8 cellular contexts compared by ENCODE assay signal in the genomic region with DNA sequence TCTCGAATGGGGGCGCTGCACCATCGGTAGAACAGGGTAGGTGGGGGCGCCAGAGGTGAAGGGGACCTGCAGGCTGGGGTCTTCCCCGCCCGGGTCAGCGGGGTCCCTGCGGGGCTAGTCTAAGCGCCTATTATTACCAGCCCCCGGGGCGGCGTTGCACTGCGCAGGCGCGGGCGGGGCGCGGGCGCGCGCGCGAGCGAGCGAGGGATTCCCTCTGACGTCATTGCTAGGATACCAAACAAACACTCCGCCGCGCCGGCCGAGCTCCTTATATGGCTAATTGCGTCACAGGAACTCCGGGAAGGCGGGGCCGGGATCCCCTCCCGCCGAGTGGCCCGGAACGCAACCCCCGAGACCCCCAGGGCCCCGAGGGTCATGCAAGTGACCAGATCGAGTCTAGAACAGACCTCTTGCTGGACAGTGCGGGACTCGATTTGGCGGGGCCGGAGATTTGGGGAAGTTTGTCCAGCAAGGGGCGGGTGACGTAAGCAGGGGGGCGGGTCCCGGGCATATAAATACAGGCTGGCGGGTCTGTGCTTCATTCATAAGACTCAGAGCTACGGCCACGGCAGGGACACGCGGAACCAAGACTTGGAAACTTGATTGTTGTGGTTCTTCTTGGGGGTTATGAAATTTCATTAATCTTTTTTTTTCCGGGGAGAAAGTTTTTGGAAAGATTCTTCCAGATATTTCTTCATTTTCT. TPM values are rescaled to one million over a fixed set of nuclear protein-coding genes. Genes with fewer than 3 reads are reported as not detected.
DNase-seq lines count a peak whose midpoint lies in the region; ATAC-seq, FAIRE-seq and TF ChIP-seq lines count a peak whose summit lies in the region.

A gene (plus strand): TSS at position 541 of the 703 bp plus-strand sequence. CDS start 591 bp downstream, outside the sequence.

- DNase-seq in CD1c-positive myeloid dendritic cell (ENCODE audit: extremely low spot score) = peak; percentile 98
- peak; percentile 91 for DNase-seq in HTR-8/SVneo (ENCODE audit: insufficient read length, low spot score)
- no peak for DNase-seq in NT2/D1 (ENCODE audit: low read depth, low spot score)
- peak; percentile 91 for DNase-seq in activated CD8-positive, alpha-beta memory T cell treated with anti-CD3 and anti-CD28 coated beads, Interleukin-2, amount 50 U/mL, for 4 hours
- DNase-seq in endothelial cell (ENCODE audit: low spot score) = peak; percentile 92
- DNase-seq in mesothelial cell of epicardium (ENCODE audit: low spot score in 2 of 2, unreplicated experiment in 2 of 2) = peak; percentile 95 to 97
- DNase-seq in stimulated activated CD8-positive, alpha-beta memory T cell treated with anti-CD3 and anti-CD28 coated beads, Interleukin-15, amount 100 ng/mL, for 4 hours (ENCODE audit: low read depth in 2 of 2) = peak; percentile 87 to 91

- H3K27ac Mint-ChIP-seq in endothelial cell (ENCODE audit: unreplicated experiment) (peak within 1 kb of the TSS; percentile 94), mesothelial cell of epicardium (peak within 1 kb of the TSS; percentile 99)

- FAIRE-seq in HTR-8/SVneo (lab: Jason Lieb, UNC) = no peak

- peaks cover 10% of the 10 kb centered on the region for H3K4me1 ChIP-seq in NT2/D1 (ENCODE audit: insufficient read depth, insufficient read length)

- H3K9ac ChIP-seq in NT2/D1 (ENCODE audit: insufficient read length, low read depth) = peak within 1 kb of the TSS; percentile 88

- ATAC-seq in GM19395 (IDR thresholded peaks at IDR 0.05; ENCODE audit: unreplicated experiment) = peak; percentile 49

- peak within 1 kb of the TSS; percentile 68 for H3K4me3 ChIP-seq in NT2/D1 (ENCODE audit: insufficient read length, low read depth)

- H3K27me3 ChIP-seq in NT2/D1 (ENCODE audit: insufficient read depth, insufficient read length) = no peaks in the 10 kb centered on the region

- H3K9me3 Mint-ChIP-seq in endothelial cell (ENCODE audit: unreplicated experiment) (no peaks in the 10 kb centered on the region), mesothelial cell of epicardium (no peaks in the 10 kb centered on the region)

- TF ChIP-seq CTCF in endothelial cell (IDR thresholded peaks at IDR 0.05; ENCODE audit: unreplicated experiment) (no peak), mesothelial cell of epicardium (IDR thresholded peaks at IDR 0.05; ENCODE audit: unreplicated experiment) (no peak)

- H3K36me3 ChIP-seq in NT2/D1 (ENCODE audit: insufficient read depth, insufficient read length, low read length) = no peaks in the 10 kb centered on the region

- H3K36me3 Mint-ChIP-seq in endothelial cell (ENCODE audit: low read depth, unreplicated experiment) (peaks cover 17% of the 10 kb centered on the region), mesothelial cell of epicardium (no peaks in the 10 kb centered on the region)

- H3K9me3 ChIP-seq in NT2/D1 (ENCODE audit: insufficient read depth, low read length) = no peaks in the 10 kb centered on the region

- peak within 1 kb of the TSS; percentile 96 for H3K4me3 Mint-ChIP-seq in endothelial cell (ENCODE audit: unreplicated experiment)
- peak within 1 kb of the TSS; percentile 93 for H3K4me3 Mint-ChIP-seq in mesothelial cell of epicardium

- H3K27me3 Mint-ChIP-seq in endothelial cell (ENCODE audit: unreplicated experiment) = peaks cover 51% of the 10 kb centered on the region
- H3K27me3 Mint-ChIP-seq in mesothelial cell of epicardium (ENCODE audit: low read depth) = peaks cover 13% of the 10 kb centered on the region

- H3K4me1 Mint-ChIP-seq in endothelial cell (ENCODE audit: unreplicated experiment) = peaks cover 13% of the 10 kb centered on the region
- H3K4me1 Mint-ChIP-seq in mesothelial cell of epicardium = peaks cover 18% of the 10 kb centered on the region

RNA-seq across cellular contexts. Expression of the gene that starts here (rescaled TPM):
- total RNA-seq in endothelial cell (ENCODE audit: unreplicated experiment) (64.2 TPM), mesothelial cell of epicardium (272 to 287 TPM (median 278 TPM) in 3 replicates)
